12 cellular contexts compared by ENCODE assay signal in the genomic region with DNA sequence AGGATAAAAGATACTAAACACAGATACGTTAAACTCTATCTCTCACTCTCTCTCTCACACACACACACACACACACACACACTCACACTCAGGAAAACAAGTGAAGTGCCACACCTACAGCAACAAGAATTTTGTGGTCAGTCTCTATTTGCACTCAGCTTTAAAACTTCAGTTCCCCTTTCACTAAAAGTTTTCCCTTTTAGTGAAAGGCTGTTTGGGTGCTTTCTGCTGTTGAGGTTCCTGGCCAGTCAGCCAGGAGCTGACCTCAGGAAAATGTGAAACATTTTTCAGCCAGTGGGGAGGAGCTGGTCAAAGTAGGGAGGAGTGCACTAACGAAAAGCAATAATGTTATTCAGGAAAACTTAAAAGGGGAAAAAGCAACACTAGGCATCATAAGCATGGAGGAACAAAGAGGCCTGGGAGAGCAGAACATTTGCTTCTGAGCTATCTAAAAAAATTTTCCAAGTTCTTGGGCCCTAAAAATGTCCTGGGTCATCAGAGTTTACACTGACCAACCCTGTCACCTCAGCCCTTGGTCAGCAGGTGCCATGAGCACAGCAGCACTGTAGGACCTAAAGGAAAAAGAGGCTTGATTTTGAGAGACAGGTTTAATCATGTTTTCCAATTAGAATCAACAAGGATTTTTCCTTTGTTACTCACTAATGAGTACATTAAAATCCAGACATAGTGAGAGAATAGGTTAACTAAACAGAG. TPM values are rescaled to one million over a fixed set of nuclear protein-coding genes. Genes with fewer than 3 reads are reported as not detected.
DNase-seq lines count a peak whose midpoint lies in the region; ATAC-seq, FAIRE-seq and TF ChIP-seq lines count a peak whose summit lies in the region.
"Had no signal": no experiment of that assay in that cellular context is flagged by ENCODE, and none has a peak within 500 bp of the region (broad histone marks: within the 10 kb centered on the region; RNA-seq: fewer than 3 reads in every experiment).

No MANE protein-coding gene starts in this region.

- H2AFZ ChIP-seq in H1 (ENCODE audit: low read length): peak overlapping the region; percentile 30; the same call in 1 of the 2 replicates

- H3K4me2 ChIP-seq in H1 (ENCODE audit: insufficient read depth in 1 of 2, low read depth in 2 of 2, low read length in 2 of 2): no peak overlapping the region

- H3K79me2 ChIP-seq in H1 (ENCODE audit: control insufficient read depth in 1 of 2, insufficient read depth in 2 of 2, low read length in 2 of 2): no peaks in the 10 kb centered on the region

- TF ChIP-seq CTCF in H1 (IDR thresholded peaks at IDR 0.05; ENCODE audit: control extremely low read depth in 1 of 3, insufficient read depth in 1 of 3, low read depth in 1 of 3, low read length in 3 of 3) (no peak), omental fat pad (IDR thresholded peaks at IDR 0.05) (no peak)

- H3K23ac ChIP-seq in H1 (ENCODE audit: insufficient read length): no peak overlapping the region

- FAIRE-seq in H1 (lab: Jason Lieb, UNC): no peak
- FAIRE-seq: A204.1 had no signal

- H2BK12ac ChIP-seq in H1 (ENCODE audit: low read depth, low read length): no peak overlapping the region

- no peaks in the 10 kb centered on the region for H3K23me2 ChIP-seq in H1 (ENCODE audit: low read depth, low read length)

- ATAC-seq in activated naive CD8-positive, alpha-beta T cell treated with anti-CD3 and anti-CD28 coated beads, Interleukin-2, amount 50 U/mL, for 24 hours: no peak
- ATAC-seq in HG03095 (IDR thresholded peaks at IDR 0.05; ENCODE audit: unreplicated experiment) (peak; percentile 62), omental fat pad (ENCODE audit: low FRiP score) (no peak)
- ATAC-seq in activated CD4-positive, CD25-positive, alpha-beta regulatory T cell treated with anti-CD3 and anti-CD28 coated beads, Interleukin-2, amount 50 U/mL, for 24 hours: no peak

- H3K4me3 Mint-ChIP-seq in activated naive CD8-positive, alpha-beta T cell treated with anti-CD3 and anti-CD28 coated beads for 36 hours: no peak overlapping the region
- H3K4me3 Mint-ChIP-seq in activated naive CD8-positive, alpha-beta T cell treated with anti-CD3 and anti-CD28 coated beads, Interleukin-2, amount 50 U/mL, for 24 hours: no peak overlapping the region

- no peak overlapping the region for H3K56ac ChIP-seq in H1 (replicated peaks; ENCODE audit: insufficient read length, low read depth, low read length)

- no peak overlapping the region for H3K4ac ChIP-seq in H1 (replicated peaks; ENCODE audit: insufficient read length, low read depth, low read length)

- no peak overlapping the region for H3K27ac ChIP-seq in H1 (ENCODE audit: low read depth, low read length)
- H3K27ac ChIP-seq: neutrophil had no signal

- 92% methylated on average over 2 of the region's 2 CpGs; no CpG with 5 or more reads in 1 of the 2 experiments for WGBS in H1 (ENCODE audit: extremely low coverage in 1 of 2, insufficient coverage in 1 of 2, insufficient read length in 1 of 2, insufficient replicate concordance in 2 of 2, low coverage in 1 of 2, low lambda C conversion rate in 2 of 2, missing lambda C conversion rate in 1 of 2), 2 experiments

- no peaks in the 10 kb centered on the region for H3K9me3 ChIP-seq in H1 (ENCODE audit: insufficient read depth in 2 of 2, low read depth in 1 of 2, low read length in 1 of 2)
- H3K9me3 ChIP-seq: MG63, neutrophil had no signal

- H3K27ac Mint-ChIP-seq in activated naive CD8-positive, alpha-beta T cell treated with anti-CD3 and anti-CD28 coated beads for 36 hours: peak overlapping the region; percentile 40
- no peak overlapping the region for H3K27ac Mint-ChIP-seq in activated naive CD8-positive, alpha-beta T cell treated with anti-CD3 and anti-CD28 coated beads, Interleukin-2, amount 50 U/mL, for 24 hours

- no peak overlapping the region for H2BK20ac ChIP-seq in H1 (ENCODE audit: low read length)

- H3K9me3 Mint-ChIP-seq in activated naive CD8-positive, alpha-beta T cell treated with anti-CD3 and anti-CD28 coated beads for 36 hours: peaks cover 1% of the 10 kb centered on the region
- H3K9me3 Mint-ChIP-seq in activated naive CD8-positive, alpha-beta T cell treated with anti-CD3 and anti-CD28 coated beads, Interleukin-2, amount 50 U/mL, for 24 hours: peaks cover 8% of the 10 kb centered on the region

- no peaks in the 10 kb centered on the region for H3K36me3 ChIP-seq in H1 (ENCODE audit: control insufficient read depth in 2 of 4, insufficient read depth in 4 of 4, low read length in 3 of 4)
- H3K36me3 ChIP-seq: MG63, neutrophil had no signal

- H3K27me3 ChIP-seq in H1 (replicated peaks in 1 of 4; ENCODE audit: control insufficient read depth in 3 of 4, extremely low read depth in 1 of 4, insufficient read depth in 3 of 4, low read length in 3 of 4): no peaks in the 10 kb centered on the region
- H3K27me3 ChIP-seq: MG63, neutrophil had no signal

- POLR2A ChIA-PET in H1 (lab: Charles Lee; ENCODE audit: partially characterized antibody): no interaction called here

- no peak for TF ChIP-seq POLR2A in H1 (IDR thresholded peaks at IDR 0.05; ENCODE audit: control extremely low read depth in 1 of 2, low read depth in 2 of 2, low read length in 2 of 2)

- H2AK5ac ChIP-seq in H1 (ENCODE audit: low read depth, low read length): no peak overlapping the region

- no peaks in the 10 kb centered on the region for H3K4me1 ChIP-seq in H1 (replicated peaks in 1 of 4; ENCODE audit: control insufficient read depth in 3 of 4, insufficient read depth in 4 of 4, low read length in 3 of 4)

- no peak overlapping the region for H2BK5ac ChIP-seq in H1 (ENCODE audit: low read depth, low read length)

- DNase-seq in activated naive CD8-positive, alpha-beta T cell treated with anti-CD3 and anti-CD28 coated beads for 36 hours: no peak
- no peak for DNase-seq in activated naive CD8-positive, alpha-beta T cell treated with anti-CD3 and anti-CD28 coated beads, Interleukin-2, amount 50 U/mL, for 24 hours
- DNase-seq in H1 (ENCODE audit: low read depth in 1 of 2, low spot score in 2 of 2): no peak
- DNase-seq in NCI-H187 (lab: John Stamatoyannopoulos, UW): no peak
- no peak for DNase-seq in omental fat pad (ENCODE audit: low spot score)
- no peak for DNase-seq in germinal center (ENCODE audit: low spot score)
- DNase-seq: activated T-cell treated with anti-CD3 and anti-CD28 coated beads for 4 hours, MG63 had no signal

- H3K4me3 ChIP-seq in H1 (ENCODE audit: extremely low read depth in 1 of 4, insufficient read depth in 2 of 4, low read depth in 3 of 4, low read length in 4 of 4): no peak overlapping the region
- H3K4me3 ChIP-seq: MG63 had no signal

- H3K79me1 ChIP-seq in H1 (ENCODE audit: low read depth, low read length): no peaks in the 10 kb centered on the region

- no peak overlapping the region for H3K18ac ChIP-seq in H1 (ENCODE audit: extremely low read depth, low read length)

- peaks cover 1% of the 10 kb centered on the region for H3K36me3 Mint-ChIP-seq in activated naive CD8-positive, alpha-beta T cell treated with anti-CD3 and anti-CD28 coated beads for 36 hours
- no peaks in the 10 kb centered on the region for H3K36me3 Mint-ChIP-seq in activated naive CD8-positive, alpha-beta T cell treated with anti-CD3 and anti-CD28 coated beads, Interleukin-2, amount 50 U/mL, for 24 hours (ENCODE audit: low read depth)

- peaks cover 20% of the 10 kb centered on the region for H3K4me1 Mint-ChIP-seq in activated naive CD8-positive, alpha-beta T cell treated with anti-CD3 and anti-CD28 coated beads for 36 hours
- peaks cover 39% of the 10 kb centered on the region for H3K4me1 Mint-ChIP-seq in activated naive CD8-positive, alpha-beta T cell treated with anti-CD3 and anti-CD28 coated beads, Interleukin-2, amount 50 U/mL, for 24 hours

- no peak overlapping the region for H4K91ac ChIP-seq in H1 (replicated peaks; ENCODE audit: insufficient read length, low read length)

- no peak overlapping the region for H2BK120ac ChIP-seq in H1 (replicated peaks; ENCODE audit: low read depth, low read length)

- H4K5ac ChIP-seq in H1 (ENCODE audit: insufficient read length, low read depth, low read length): no peak overlapping the region

- H3K14ac ChIP-seq in H1 (ENCODE audit: insufficient read length): no peak overlapping the region

- no peaks in the 10 kb centered on the region for H4K20me1 ChIP-seq in H1 (replicated peaks in 1 of 2; ENCODE audit: control insufficient read depth in 1 of 2, insufficient read depth in 2 of 2, low read length in 2 of 2)

- H3K9ac ChIP-seq in H1 (replicated peaks in 1 of 4; ENCODE audit: extremely low read depth in 1 of 4, low read depth in 3 of 4, low read length in 3 of 4): no peak overlapping the region

- CTCF ChIA-PET in H1 (lab: Charles Lee; ENCODE audit: partially characterized antibody): interaction anchor here (1.0 kb wide), 2 partner anchors 21 to 64 kb away, joined by 3 to 5 read pairs; no protein-coding TSS in a partner anchor

- H3K27me3 Mint-ChIP-seq in activated naive CD8-positive, alpha-beta T cell treated with anti-CD3 and anti-CD28 coated beads for 36 hours: no peaks in the 10 kb centered on the region
- peaks cover 2% of the 10 kb centered on the region for H3K27me3 Mint-ChIP-seq in activated naive CD8-positive, alpha-beta T cell treated with anti-CD3 and anti-CD28 coated beads, Interleukin-2, amount 50 U/mL, for 24 hours

- no peak for TF ChIP-seq RAD21 in H1 (IDR thresholded peaks at IDR 0.05 in 1 of 2, conservative IDR thresholded peaks at IDR 0.05 in 1 of 2; ENCODE audit: low read depth in 2 of 2, low read length in 2 of 2)

- no peak overlapping the region for H2BK15ac ChIP-seq in H1 (ENCODE audit: low read length)

- TF ChIP-seq EP300 in H1 (IDR thresholded peaks at IDR 0.05; ENCODE audit: borderline replicate concordance in 1 of 2, low read depth in 2 of 2, low read length in 2 of 2): no peak

- H4K8ac ChIP-seq in H1 (ENCODE audit: extremely low read depth, insufficient read depth, low read length): no peak overlapping the region; the same call in 1 of the 2 replicates

TF ChIP-seq in H1, 55 proteins besides CTCF, POLR2A, EP300 and RAD21 (continues in another document):
- TF ChIP-seq, protein P1, sequence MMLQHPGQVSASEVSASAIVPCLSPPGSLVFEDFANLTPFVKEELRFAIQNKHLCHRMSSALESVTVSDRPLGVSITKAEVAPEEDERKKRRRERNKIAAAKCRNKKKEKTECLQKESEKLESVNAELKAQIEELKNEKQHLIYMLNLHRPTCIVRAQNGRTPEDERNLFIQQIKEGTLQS (IDR thresholded peaks at IDR 0.05; ENCODE audit: insufficient read depth, low read depth, low read length): no peak

RNA-seq across cellular contexts. Expression of gene NT5E, which starts 30.7 kb away (rescaled TPM):
- 1 to 10 TPM; 8.4 to 9.9 TPM for total RNA-seq in activated naive CD8-positive, alpha-beta T cell treated with anti-CD3 and anti-CD28 coated beads for 36 hours
- total RNA-seq in H1 (2021; fragmentation: NEBNext Ultra II Directional; extraction: Animal tissue kit (Norgen Biotek cat#: 25700)): 1.1 and 1.5 TPM in 2 replicates
- 0.74 and 1.3 TPM in 2 replicates for polyA plus RNA-seq in H1 (2011; rRNA removed)
- polyA plus RNA-seq in H1 (2011; cell fraction: cytosol; rRNA removed): 0.61 TPM
- polyA plus RNA-seq in H1 (2011; cell fraction: nucleus; rRNA removed): 1.7 TPM
- 0.68 to 1.6 TPM (median 0.88 TPM) in 4 replicates for polyA plus RNA-seq in H1 (2012, experiment 1 of 2)
- polyA plus RNA-seq in H1 (2012, experiment 2 of 2): 0.22 TPM
- 3.0 TPM for polyA plus RNA-seq in H1 (2013, experiment 1 of 2)
- polyA plus RNA-seq in H1 (2013, experiment 2 of 2): 3.1 TPM
- polyA minus RNA-seq in H1 (2011; rRNA and poly(A)+ RNA removed): 0.38 and 2.9 TPM in 2 replicates
- polyA minus RNA-seq in H1 (2011; cell fraction: cytosol; rRNA and poly(A)+ RNA removed): not detected
- polyA minus RNA-seq in H1 (2011; cell fraction: nucleus; rRNA and poly(A)+ RNA removed): 1.3 TPM
- total RNA-seq in omental fat pad: 10 to 100 TPM; 11.4 to 28.6 (median 18.2) TPM
